In genomic region chr15:67660874-67661606, GRCh38 we compare ENCODE assay signal across 27 cellular contexts.
"Had no signal": no experiment of that assay in that cellular context is flagged by ENCODE, and none has a peak within 500 bp of the region (broad histone marks: within the 10 kb centered on the region; RNA-seq: fewer than 3 reads in every experiment).

No MANE protein-coding gene starts in this region.

- H3K9me3 ChIP-seq: ascending aorta, body of pancreas had no signal

- H3K4me3 ChIP-seq: ascending aorta, body of pancreas had no signal

- H3K4me1 ChIP-seq: ascending aorta, body of pancreas had no signal

- H3K27ac ChIP-seq: ascending aorta, body of pancreas had no signal

- FAIRE-seq: bronchial epithelial cell, TTC549 had no signal

- H3K27me3 ChIP-seq: ascending aorta, body of pancreas had no signal

- ATAC-seq: activated naive CD4-positive, alpha-beta T cell treated with anti-CD3 and anti-CD28 coated beads, Interleukin-2, amount 50 U/mL, for 72 hours; activated naive CD8-positive, alpha-beta T cell treated with anti-CD3 and anti-CD28 coated beads, Interleukin-2, amount 50 U/mL, for 24 hours; activated T-cell treated with anti-CD3 and anti-CD28 coated beads, Interleukin-2, amount 50 U/mL, for 4 hours; body of pancreas; T-helper 17 cell had no signal

- DNase-seq: activated B cell treated with CpG ODN at 0.5 μM for 24 hours; activated CD4-positive, alpha-beta memory T cell treated with anti-CD3 and anti-CD28 coated beads for 36 hours; activated CD4-positive, alpha-beta T cell treated with anti-CD3 and anti-CD28 coated beads for 1 hour; activated CD4-positive, alpha-beta T cell treated with anti-CD3 and anti-CD28 coated beads, Interleukin-2, amount 10 ng/mL, durations not matched to agents 24 days and 14 days; activated CD8-positive, alpha-beta memory T cell treated with anti-CD3 and anti-CD28 coated beads for 24 hours; activated effector memory CD4-positive, alpha-beta T cell treated with anti-CD3 and anti-CD28 coated beads, Interleukin-2, amount 50 U/mL, for 16 hours; activated naive CD4-positive, alpha-beta T cell treated with Interleukin-2 at 50 U/mL for 16 hours; activated naive CD8-positive, alpha-beta T cell treated with anti-CD3 and anti-CD28 coated beads, Interleukin-2, amount 50 U/mL, for 24 hours; activated T-cell treated with anti-CD3 and anti-CD28 coated beads, Interleukin-2, amount 50 U/mL, for 4 hours; amniotic stem cell; body of pancreas; central memory CD4-positive, alpha-beta T cell; Kasumi-1; NCI-H1048; NCI-H1694 treated with DMSO at 0.1 percent for 48 hours; NCI-H2081 treated with DMSO at 0.1 percent for 48 hours; NCI-H345; NCI-H510A; NCI-H526 treated with DMSO at 0.1 percent for 48 hours; NCI-H82; SIG-M5; T-helper 17 cell; T1000 had no signal
